ENCODE assay signal across 8 cellular contexts in genomic region chr17:55264273-55264639, GRCh38. TPM values are rescaled to one million over a fixed set of nuclear protein-coding genes. Genes with fewer than 3 reads are reported as not detected.
DNase-seq lines count a peak whose midpoint lies in the region; FAIRE-seq and TF ChIP-seq lines count a peak whose summit lies in the region.

No MANE protein-coding gene starts in this region.

- H3K4me3 ChIP-seq in ACC112 (ENCODE audit: low read depth, low read length) (peak overlapping the region; percentile 78), astrocyte (ENCODE audit: insufficient read depth, low read depth, low read length) (peak overlapping the region; percentile 28), mesendoderm (ENCODE audit: low read length) (no peak overlapping the region)

- H3K79me2 ChIP-seq in ACC112 (ENCODE audit: control insufficient read depth, insufficient read depth, low read length, unreplicated experiment) (no peaks in the 10 kb centered on the region), astrocyte (ENCODE audit: insufficient read depth, low read length) (no peaks in the 10 kb centered on the region), mesendoderm (ENCODE audit: control insufficient read depth, insufficient read depth, low read length) (no peaks in the 10 kb centered on the region)

- H3K18ac ChIP-seq in mesendoderm (ENCODE audit: low read length): no peak overlapping the region

- DNase-seq in HEK293T (ENCODE audit: extremely low spot score) (no peak), astrocyte (ENCODE audit: low read depth) (no peak), mesothelial cell of epicardium (ENCODE audit: low spot score in 2 of 2, unreplicated experiment in 2 of 2) (no peak), frontal cortex (ENCODE audit: low spot score in 2 of 2) (no peak), mesendoderm (no peak), HCEC 1CT (no peak), superior temporal gyrus (ENCODE audit: extremely low spot score) (no peak)

- no peaks in the 10 kb centered on the region for H3K9me3 ChIP-seq in astrocyte (ENCODE audit: insufficient read depth, low read depth, low read length)

- H3K4ac ChIP-seq in mesendoderm (ENCODE audit: low read depth, low read length): no peak overlapping the region

- H3K4me1 ChIP-seq in ACC112 (ENCODE audit: control insufficient read depth, insufficient read depth, low read length, unreplicated experiment) (peaks cover 4% of the 10 kb centered on the region), astrocyte (ENCODE audit: insufficient read depth, low read length) (peaks cover 5% of the 10 kb centered on the region), mesendoderm (ENCODE audit: control insufficient read depth, low read depth, low read length) (no peaks in the 10 kb centered on the region)

- H3K56ac ChIP-seq in mesendoderm (ENCODE audit: low read length): no peak overlapping the region

- no peak overlapping the region for H2AFZ ChIP-seq in ACC112 (ENCODE audit: low read length, unreplicated experiment)
- H2AFZ ChIP-seq in astrocyte (ENCODE audit: low read depth, low read length): no peak overlapping the region

- FAIRE-seq in astrocyte (lab: Jason Lieb, UNC) (no peak), frontal cortex (lab: Jason Lieb, UNC) (no peak)

- H3K9ac ChIP-seq in astrocyte (ENCODE audit: low read length): no peak overlapping the region
- H3K9ac ChIP-seq in mesendoderm (ENCODE audit: low read length): no peak overlapping the region

- CTCF ChIA-PET in HEK293T (lab: Yijun Ruan, JAX): interaction anchor here (1.2 kb wide), 1 partner anchor 26 kb away, joined by 3 read pairs; no protein-coding TSS in a partner anchor

- H3K36me3 ChIP-seq in ACC112 (ENCODE audit: insufficient read depth, low read length) (no peaks in the 10 kb centered on the region), astrocyte (ENCODE audit: insufficient read depth, low read length) (no peaks in the 10 kb centered on the region), mesendoderm (ENCODE audit: control insufficient read depth, insufficient read depth, low read length) (no peaks in the 10 kb centered on the region)

- H3K4me3 Mint-ChIP-seq in astrocyte (ENCODE audit: unreplicated experiment) (peak overlapping the region; percentile 81), mesothelial cell of epicardium (peak overlapping the region; percentile 59)

- no peaks in the 10 kb centered on the region for H3K79me1 ChIP-seq in mesendoderm (ENCODE audit: low read length)

- no CpG with 5 or more reads among the region's 14 CpGs for WGBS in mesendoderm (ENCODE audit: extremely low coverage, insufficient coverage, low lambda C conversion rate)

- peaks cover 2% of the 10 kb centered on the region for H3K9me3 Mint-ChIP-seq in astrocyte (ENCODE audit: unreplicated experiment)
- peaks cover 10% of the 10 kb centered on the region for H3K9me3 Mint-ChIP-seq in mesothelial cell of epicardium

- H3K27ac Mint-ChIP-seq in astrocyte (ENCODE audit: unreplicated experiment) (no peak overlapping the region), mesothelial cell of epicardium (no peak overlapping the region)

- peaks cover 94% of the 10 kb centered on the region for H3K27me3 ChIP-seq in ACC112 (ENCODE audit: insufficient read depth, low read length)
- H3K27me3 ChIP-seq in astrocyte (ENCODE audit: insufficient read depth, low read length): peaks cover 50% of the 10 kb centered on the region
- peaks cover 30% of the 10 kb centered on the region for H3K27me3 ChIP-seq in mesendoderm (ENCODE audit: insufficient read depth, low read length, poor library complexity)

- H2BK5ac ChIP-seq in mesendoderm (ENCODE audit: low read length): no peak overlapping the region

- H4K8ac ChIP-seq in mesendoderm (ENCODE audit: low read depth, low read length): no peak overlapping the region

- no peak overlapping the region for H3K27ac ChIP-seq in ACC112 (ENCODE audit: low read depth, low read length)
- no peak overlapping the region for H3K27ac ChIP-seq in astrocyte (ENCODE audit: low read depth, low read length)
- H3K27ac ChIP-seq in mesendoderm (ENCODE audit: low read depth, low read length): no peak overlapping the region

- TF ChIP-seq CTCF in astrocyte (IDR thresholded peaks at IDR 0.05; ENCODE audit: insufficient read depth, low read depth, low read length): no peak
- no peak for TF ChIP-seq CTCF in mesothelial cell of epicardium (IDR thresholded peaks at IDR 0.05; ENCODE audit: unreplicated experiment)

- H3K4me1 Mint-ChIP-seq in astrocyte (ENCODE audit: low read depth, unreplicated experiment) (no peaks in the 10 kb centered on the region), mesothelial cell of epicardium (peaks cover 16% of the 10 kb centered on the region)

- POLR2A ChIA-PET in HEK293T (lab: Yijun Ruan, JAX): interaction anchor here (0.6 to 1.1 kb wide), 2 partner anchors 25 to 190 kb away, joined by 4 to 6 read pairs; no protein-coding TSS in a partner anchor

- H4K5ac ChIP-seq in mesendoderm (ENCODE audit: low read length): no peak overlapping the region

- no peak overlapping the region for H3K23ac ChIP-seq in mesendoderm (ENCODE audit: low read length)

- H3K4me2 ChIP-seq in astrocyte (ENCODE audit: low read length) (peak overlapping the region; percentile 78), mesendoderm (ENCODE audit: low read length) (no peak overlapping the region)

- H4K20me1 ChIP-seq in astrocyte (ENCODE audit: insufficient read depth, low read length): no peaks in the 10 kb centered on the region

- H3K27me3 Mint-ChIP-seq in astrocyte (ENCODE audit: low read depth, unreplicated experiment) (peaks cover 57% of the 10 kb centered on the region), mesothelial cell of epicardium (ENCODE audit: low read depth) (peaks cover 92% of the 10 kb centered on the region)

- H3K36me3 Mint-ChIP-seq in astrocyte (ENCODE audit: low read depth, unreplicated experiment): peaks cover 3% of the 10 kb centered on the region
- no peaks in the 10 kb centered on the region for H3K36me3 Mint-ChIP-seq in mesothelial cell of epicardium

- H2BK15ac ChIP-seq in mesendoderm (replicated peaks; ENCODE audit: low read depth): no peak overlapping the region

- no peak overlapping the region for H2AK5ac ChIP-seq in mesendoderm (ENCODE audit: low read length)

- no peak overlapping the region for H2BK120ac ChIP-seq in mesendoderm (ENCODE audit: low read depth, low read length)

TF ChIP-seq in HEK293T, 16 proteins besides CTCF, POLR2A, EP300 and RAD21:
- TF ChIP-seq FOXA1 (IDR thresholded peaks at IDR 0.05) (no peak), CTBP1 (IDR thresholded peaks at IDR 0.05; ENCODE audit: borderline replicate concordance) (no peak), NFRKB (IDR thresholded peaks at IDR 0.05) (no peak), FOXM1 (IDR thresholded peaks at IDR 0.05; ENCODE audit: borderline replicate concordance) (no peak), L3MBTL2 (conservative IDR thresholded peaks at IDR 0.05) (peak; percentile 84), SUZ12 (IDR thresholded peaks at IDR 0.05) (no peak), FOXK2 (IDR thresholded peaks at IDR 0.05) (no peak)

RNA-seq across cellular contexts. Expression of gene HLF, which starts 0.5 kb away (rescaled TPM):
- 0.07 TPM in 1 of 2 replicates, not detected in the other for total RNA-seq in astrocyte
- total RNA-seq in mesothelial cell of epicardium: 0.93 to 1.5 TPM (median 1.3 TPM) in 3 replicates
- 8.6 TPM for total RNA-seq in frontal cortex
- polyA plus RNA-seq in mesendoderm (2013, experiment 1 of 2): 0.10 TPM
- 0.11 TPM for polyA plus RNA-seq in mesendoderm (2013, experiment 2 of 2)
